ENCODE assay signal across 20 cellular contexts in genomic region chr17:78494189-78494960, GRCh38.
"Had no signal": no experiment of that assay in that cellular context is flagged by ENCODE, and none has a peak within 500 bp of the region (broad histone marks: within the 10 kb centered on the region; RNA-seq: fewer than 3 reads in every experiment).

No MANE protein-coding gene starts in this region.

- H3K36me3 ChIP-seq: heart left ventricle, lower lobe of right lung, neutrophil, stomach, thyroid gland had no signal

- FAIRE-seq: endometrium, frontal cortex, urothelium cell line had no signal

- H3K4me1 ChIP-seq: lower lobe of right lung, psoas muscle, stomach, thyroid gland had no signal

- ATAC-seq: esophagus mucosa; left lobe of liver; natural killer cell treated with Interleukin-12 subunit alpha and Interleukin-12 subunit beta and Interleukin-15 and Interleukin-18, amount 100 ng/mL, for 72 hours; psoas muscle; sciatic nerve had no signal

- H3K4me3 ChIP-seq: lower lobe of right lung, psoas muscle, stomach, thyroid gland had no signal

- H3K27me3 ChIP-seq: heart left ventricle, neutrophil, thyroid gland had no signal

- H3K27ac ChIP-seq: lower lobe of right lung, neutrophil, psoas muscle, stomach, thyroid gland had no signal

- H3K9me3 ChIP-seq: heart left ventricle, lower lobe of right lung, neutrophil, psoas muscle, stomach, thyroid gland had no signal

- DNase-seq: cortex of kidney; effector memory CD4-positive, alpha-beta T cell; hippocampal formation; kidney glomerular epithelial cell; lower lobe of right lung; midbrain; psoas muscle; retina; stimulated activated naive CD4-positive, alpha-beta T cell; stomach; thyroid gland had no signal
